ENCODE assay signal across 10 cellular contexts in the genomic region with DNA sequence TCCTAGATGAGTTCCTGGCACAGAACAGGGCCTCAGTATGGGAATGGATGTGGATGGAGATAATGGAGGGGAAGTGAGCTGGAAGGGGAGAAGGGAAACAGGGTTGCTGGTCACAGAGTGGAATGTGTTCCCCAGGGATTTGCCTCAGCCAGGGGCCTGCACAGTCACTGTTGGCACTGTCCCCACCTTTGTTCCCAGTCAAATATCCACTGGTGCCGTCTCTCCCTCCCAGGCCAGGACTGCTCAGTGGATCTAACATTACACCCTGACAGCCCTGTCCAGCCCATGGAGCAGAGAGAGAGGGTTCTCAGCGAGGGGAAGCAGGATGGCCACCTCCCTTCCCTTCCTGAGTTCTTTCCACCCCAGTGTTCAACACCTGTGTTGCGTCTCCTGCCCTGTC. TPM values are rescaled to one million over a fixed set of nuclear protein-coding genes. Genes with fewer than 3 reads are reported as not detected.
DNase-seq lines count a peak whose midpoint lies in the region; ATAC-seq, FAIRE-seq and TF ChIP-seq lines count a peak whose summit lies in the region.
"Had no signal": no experiment of that assay in that cellular context is flagged by ENCODE, and none has a peak within 500 bp of the region (broad histone marks: within the 10 kb centered on the region; RNA-seq: fewer than 3 reads in every experiment).

No MANE protein-coding gene starts in this region.

- intact Hi-C loops in K562 (cut with micrococcal nuclease) (loop anchor here (5.0 to 10.0 kb wide), 2 partner anchors 170 to 272 kb away; partner anchors contain the start of gene XXYLT1), kidney (cut with DNase I) (no loop called here), thyroid gland (cut with DNase I) (loop anchor here (5.0 kb wide), 1 partner anchor 102 kb away; the partner anchor contains the start of gene ACAP2)

- FAIRE-seq in K562 (lab: Jason Lieb, UNC), result no peak
- no peak for FAIRE-seq in kidney (lab: Jason Lieb, UNC)

- ATAC-seq in activated T-cell treated with anti-CD3 and anti-CD28 coated beads, Interleukin-2, amount 50 U/mL, for 4 hours, result no peak
- ATAC-seq in K562, result no peak

- BruUV-seq in K562 (replicated peaks; lab: Mats Ljungman, UMichigan), result no TSS peak

- no peaks in the 10 kb centered on the region for H3K9me3 Mint-ChIP-seq in activated T-cell treated with anti-CD3 and anti-CD28 coated beads, Interleukin-2, amount 50 U/mL, for 4 hours
- H3K9me3 Mint-ChIP-seq: H9 had no signal

- POLR2A ChIA-PET in K562 (lab: Yijun Ruan, JAX), result interaction anchor here (0.6 to 2.0 kb wide), 3 partner anchors 11 to 172 kb away, joined by 3 to 9 read pairs (median 4); no protein-coding TSS in a partner anchor

- TF ChIP-seq RAD21 in K562 (CRISPR knock-in tag; conservative IDR thresholded peaks at IDR 0.05 in 1 of 2, IDR thresholded peaks at IDR 0.05 in 1 of 2), result no peak

- peak overlapping the region; percentile 85 for H3K4me3 Mint-ChIP-seq in activated T-cell treated with anti-CD3 and anti-CD28 coated beads, Interleukin-2, amount 50 U/mL, for 4 hours

- DNase-seq in activated T-cell treated with anti-CD3 and anti-CD28 coated beads, Interleukin-2, amount 50 U/mL, for 4 hours, result no peak
- DNase-seq in activated T-cell treated with anti-CD3 and anti-CD28 coated beads, Interleukin-2, amount 50 U/mL, for 1 hour, result no peak
- no peak for DNase-seq in K562 (ENCODE audit: extremely low read depth in 1 of 4, low spot score in 3 of 4)
- peak; percentile 76 for DNase-seq in kidney
- DNase-seq in thyroid gland, result peak; percentile 31 to 42
- no peak for DNase-seq in NOMO-1 treated with dmso at 0.1 percent for 144 hours (lab: John Stamatoyannopoulos, UW; ENCODE audit: unreplicated experiment)
- DNase-seq in NCI-H2029 treated with DMSO at 0.1 percent for 48 hours (lab: John Stamatoyannopoulos, UW), result no peak
- DNase-seq in NCI-H1105 (lab: John Stamatoyannopoulos, UW), result no peak
- DNase-seq: NCI-H526 treated with DMSO at 0.1 percent for 48 hours had no signal

- H3K4me2 ChIP-seq in K562 (ENCODE audit: insufficient read depth, low read length), result no peak overlapping the region

- H3K27me3 ChIP-seq in K562 (ENCODE audit: control insufficient read depth in 2 of 2, insufficient read depth in 2 of 2, low read length in 2 of 2) (no peaks in the 10 kb centered on the region), thyroid gland (no peaks in the 10 kb centered on the region)

- TF ChIP-seq EP300 in K562 (IDR thresholded peaks at IDR 0.05; ENCODE audit: low read length), result no peak

- TF ChIP-seq CTCF in K562 (IDR thresholded peaks at IDR 0.05 in 2 of 3, conservative IDR thresholded peaks at IDR 0.05 in 1 of 3; ENCODE audit: insufficient read depth in 2 of 3, low read depth in 1 of 3, low read length in 3 of 3) (no peak), kidney (IDR thresholded peaks at IDR 0.05; ENCODE audit: borderline replicate concordance, extremely low read depth, insufficient read depth) (no peak), thyroid gland (IDR thresholded peaks at IDR 0.05) (no peak)

- H3K4me3 ChIP-seq in K562 (no peak overlapping the region), kidney (ENCODE audit: low read length in 2 of 2) (no peak overlapping the region), thyroid gland (replicated peaks in 1 of 3) (no peak overlapping the region)

- H3K4me1 Mint-ChIP-seq in activated T-cell treated with anti-CD3 and anti-CD28 coated beads, Interleukin-2, amount 50 U/mL, for 4 hours (ENCODE audit: low read depth), result peaks cover 68% of the 10 kb centered on the region

- no peak overlapping the region for H3K27ac ChIP-seq in K562 (ENCODE audit: extremely low read depth, low read depth, low read length)
- no peak overlapping the region for H3K27ac ChIP-seq in kidney (ENCODE audit: low read depth in 2 of 2, low read length in 2 of 2)
- peak overlapping the region in 2 of 3 donors; percentile 86 to 88 for H3K27ac ChIP-seq in thyroid gland

- peaks cover 4% of the 10 kb centered on the region for H3K9me1 ChIP-seq in K562 (ENCODE audit: control insufficient read depth, insufficient read depth, low read length)

- H3K36me3 ChIP-seq in K562 (ENCODE audit: control insufficient read depth, insufficient read depth, low read length) (no peaks in the 10 kb centered on the region), kidney (ENCODE audit: control insufficient read depth in 1 of 2, insufficient read depth in 2 of 2, low read length in 2 of 2) (no peaks in the 10 kb centered on the region), thyroid gland (no peaks in the 10 kb centered on the region)

- peaks cover 35% of the 10 kb centered on the region for H3K79me2 ChIP-seq in K562 (ENCODE audit: control insufficient read depth, insufficient read depth, low read length)

- CTCF ChIA-PET in K562 (lab: Yijun Ruan, JAX; ENCODE audit: low intra/inter-chr PET ratio), result no interaction called here

- in situ Hi-C loops in K562 (cut with MboI), result no loop called here

- peaks cover 17 to 30% of the 10 kb centered on the region in 2 experiments for H3K4me1 ChIP-seq in K562 (replicated peaks in 1 of 2; ENCODE audit: control insufficient read depth in 2 of 2, insufficient read depth in 2 of 2, low read length in 2 of 2)
- H3K4me1 ChIP-seq in kidney (ENCODE audit: control insufficient read depth in 1 of 2, insufficient read depth in 1 of 2, low read depth in 1 of 2, low read length in 2 of 2), result peaks cover 7 to 12% of the 10 kb centered on the region in 2 donors
- peaks cover 30 to 57% of the 10 kb centered on the region in 2 donors for H3K4me1 ChIP-seq in thyroid gland

- H3K27me3 Mint-ChIP-seq in activated T-cell treated with anti-CD3 and anti-CD28 coated beads, Interleukin-2, amount 50 U/mL, for 4 hours (ENCODE audit: low read depth), result no peaks in the 10 kb centered on the region

- H4K20me1 ChIP-seq in K562 (replicated peaks; ENCODE audit: control insufficient read depth, insufficient read depth, low read length), result peaks cover 13% of the 10 kb centered on the region; the same call in 1 of the 2 replicates

- H3K9me3 ChIP-seq in K562 (replicated peaks; ENCODE audit: control insufficient read depth, insufficient read depth, low read depth, low read length), result no peaks in the 10 kb centered on the region
- H3K9me3 ChIP-seq in kidney (ENCODE audit: control insufficient read depth in 1 of 2, low read length in 2 of 2), result no peaks in the 10 kb centered on the region
- no peaks in the 10 kb centered on the region for H3K9me3 ChIP-seq in thyroid gland

- H2AFZ ChIP-seq in K562 (ENCODE audit: low read depth, low read length), result 0 out of 2 replicates have a peak overlapping the region, but pooled peaks have one; percentile 99

- 86% methylated on average over 2 of the region's 3 CpGs for WGBS in K562 (ENCODE audit: insufficient coverage, low coverage, missing lambda C conversion rate)
- 47 to 70% methylated on average over 3 of the region's 3 CpGs for WGBS in thyroid gland, 2 donors

- H3K36me3 Mint-ChIP-seq in activated T-cell treated with anti-CD3 and anti-CD28 coated beads, Interleukin-2, amount 50 U/mL, for 4 hours (ENCODE audit: insufficient read depth), result peaks cover 1% of the 10 kb centered on the region

- H3K9ac ChIP-seq in K562 (ENCODE audit: insufficient read depth in 1 of 2, low read depth in 2 of 2, low read length in 2 of 2) (no peak overlapping the region), kidney (ENCODE audit: low read length in 2 of 2) (no peak overlapping the region)

- TF ChIP-seq POLR2A in K562 (conservative IDR thresholded peaks at IDR 0.05) (no peak), thyroid gland (IDR thresholded peaks at IDR 0.05) (no peak)

RNA-seq across cellular contexts. Expression of gene PPP1R2, which starts 1.5 kb away (rescaled TPM):
- 10 to 100 TPM; 73.2 to 91.7 (median 77.6) TPM for total RNA-seq in activated T-cell treated with anti-CD3 and anti-CD28 coated beads, Interleukin-2, amount 50 U/mL, for 4 hours
- 24.1 and 28.1 TPM in 2 replicates for total RNA-seq in K562 (2011; cell fraction: chromatin; rRNA removed; ENCODE audit: low replicate concordance)
- total RNA-seq in K562 (2011; cell fraction: nucleolus; rRNA removed), result 30.3 and 30.7 TPM in 2 replicates
- total RNA-seq in K562 (2011; cell fraction: nucleoplasm; rRNA removed), result 19.5 and 31.0 TPM in 2 replicates
- 115 and 196 TPM in 2 replicates for total RNA-seq in K562 (2014; rRNA removed)
- total RNA-seq in K562 (2014; rRNA removed; fragmentation: Illumina TruSeq; extraction: Trizol), result 42.4 and 43.6 TPM in 2 replicates
- total RNA-seq in K562 (2015; rRNA removed; fragmentation: Illumina TruSeq; extraction: Trizol), result 38.0 and 51.0 TPM in 2 replicates
- 40.3 and 43.1 TPM in 2 replicates for total RNA-seq in K562 (2021)
- 29.9 and 46.0 TPM in 2 replicates for polyA plus RNA-seq in K562 (2011; rRNA removed)
- polyA plus RNA-seq in K562 (2011; cell fraction: cytosol; rRNA removed), result 13.0 and 36.8 TPM in 2 replicates
- 22.0 and 35.1 TPM in 2 replicates for polyA plus RNA-seq in K562 (2011; cell fraction: nucleus; rRNA removed)
- polyA plus RNA-seq in K562 (2012), result 19.6 and 48.2 TPM in 2 replicates
- polyA plus RNA-seq in K562 (2014; fragmentation: Illumina TruSeq; extraction: Trizol), result 27.1 and 33.6 TPM in 2 replicates
- 10 to 100 TPM in 1 of 2 experiments, 1 to 10 TPM in 1; 9.4 to 10.5 TPM for polyA plus RNA-seq in K562 (2014; fragmentation: Nextera tagmentation; extraction: Ambion mirVana)
- 18.7 and 19.9 TPM in 2 replicates for polyA plus RNA-seq in K562 (2014; rRNA removed)
- 65.6 and 72.0 TPM in 2 replicates for polyA minus RNA-seq in K562 (2011; rRNA and poly(A)+ RNA removed)
- 34.6 and 47.6 TPM in 2 replicates for polyA minus RNA-seq in K562 (2011; cell fraction: cytosol; rRNA and poly(A)+ RNA removed)
- 29.4 and 35.7 TPM in 2 replicates for polyA minus RNA-seq in K562 (2011; cell fraction: nucleus; rRNA and poly(A)+ RNA removed)
- 49.0 TPM for total RNA-seq in kidney
- polyA plus RNA-seq in kidney (ENCODE audit: insufficient read depth, low read depth, low replicate concordance), result 34.0 TPM
- total RNA-seq in thyroid gland, result 100 to 1,000 TPM in 2 of 4 donors, 10 to 100 TPM in 2; 76.2 to 113 (median 99.9) TPM

RNA-seq across cellular contexts. Expression of gene APOD, which starts 39.1 kb away (rescaled TPM):
- total RNA-seq in activated T-cell treated with anti-CD3 and anti-CD28 coated beads, Interleukin-2, amount 50 U/mL, for 4 hours, result not detected
- total RNA-seq in K562 (2011; cell fraction: chromatin; rRNA removed; ENCODE audit: low replicate concordance), result 0.42 and 0.58 TPM in 2 replicates
- 1.3 TPM in 2 replicates for total RNA-seq in K562 (2011; cell fraction: nucleolus; rRNA removed)
- 0.29 and 1.8 TPM in 2 replicates for total RNA-seq in K562 (2011; cell fraction: nucleoplasm; rRNA removed)
- not detected in 2 replicates for total RNA-seq in K562 (2014; rRNA removed)
- 0.25 and 0.48 TPM in 2 replicates for total RNA-seq in K562 (2014; rRNA removed; fragmentation: Illumina TruSeq; extraction: Trizol)
- total RNA-seq in K562 (2015; rRNA removed; fragmentation: Illumina TruSeq; extraction: Trizol), result 0.18 TPM in 1 of 2 replicates, not detected in the other
- total RNA-seq in K562 (2021), result 0.33 and 0.83 TPM in 2 replicates
- 0.50 TPM in 1 of 2 replicates, not detected in the other for polyA plus RNA-seq in K562 (2011; rRNA removed)
- 0.04 and 0.27 TPM in 2 replicates for polyA plus RNA-seq in K562 (2011; cell fraction: cytosol; rRNA removed)
- polyA plus RNA-seq in K562 (2011; cell fraction: nucleus; rRNA removed), result 0.11 and 0.21 TPM in 2 replicates
- polyA plus RNA-seq in K562 (2012), result 0.26 and 1.4 TPM in 2 replicates
- 0.48 and 0.54 TPM in 2 replicates for polyA plus RNA-seq in K562 (2014; fragmentation: Illumina TruSeq; extraction: Trizol)
- under 1 TPM; 0.36 to 0.44 TPM for polyA plus RNA-seq in K562 (2014; fragmentation: Nextera tagmentation; extraction: Ambion mirVana)
- 0.32 TPM in 1 of 2 replicates, not detected in the other for polyA plus RNA-seq in K562 (2014; rRNA removed)
- polyA minus RNA-seq in K562 (2011; rRNA and poly(A)+ RNA removed), result 0.36 and 0.74 TPM in 2 replicates
- polyA minus RNA-seq in K562 (2011; cell fraction: cytosol; rRNA and poly(A)+ RNA removed), result not detected in 2 replicates
- not detected in 2 replicates for polyA minus RNA-seq in K562 (2011; cell fraction: nucleus; rRNA and poly(A)+ RNA removed)
- 24.4 TPM for total RNA-seq in kidney
- polyA plus RNA-seq in kidney (ENCODE audit: insufficient read depth, low read depth, low replicate concordance), result 12.9 TPM
- total RNA-seq in thyroid gland, result 100 to 1,000 TPM; 283 to 756 (median 407) TPM
- total RNA-seq: H9 had no signal

Comparison
In these comparisons a context has a peak if more than half of its experiments do, and no peak if none do; other contexts are left out.
1. DNase-seq: peak in kidney (single experiment) and thyroid gland (2 of 2); none in activated T-cell treated with anti-CD3 and anti-CD28 coated beads, Interleukin-2, amount 50 U/mL, for 4 hours (single experiment), activated T-cell treated with anti-CD3 and anti-CD28 coated beads, Interleukin-2, amount 50 U/mL, for 1 hour (single experiment), K562 (0 of 4), NOMO-1 treated with dmso at 0.1 percent for 144 hours (single experiment), NCI-H2029 treated with DMSO at 0.1 percent for 48 hours (single experiment) and NCI-H1105 (single experiment).
2. H3K27ac ChIP-seq: peak in thyroid gland (2 of 3); none in K562 (single experiment) and kidney (0 of 2).